ENCODE assay signal across 23 cellular contexts in the genomic region with DNA sequence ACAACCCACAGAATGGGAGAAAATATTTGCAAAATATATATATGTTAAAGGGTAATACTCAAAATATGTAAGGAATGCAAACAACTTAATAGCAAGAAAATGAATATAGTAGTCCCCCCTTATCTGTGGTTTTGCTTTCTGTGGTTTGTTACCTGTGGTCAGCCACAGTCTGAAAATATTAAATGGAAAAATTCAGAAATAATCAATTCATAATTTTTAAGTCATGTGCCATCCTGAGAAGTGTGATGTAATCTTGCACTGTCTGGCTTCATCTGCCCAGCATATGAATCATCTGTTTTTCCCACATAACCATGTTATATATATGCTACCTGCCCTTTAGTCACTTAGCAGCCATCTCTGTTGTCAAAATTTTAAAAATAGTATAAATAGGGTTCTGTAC. TPM values are rescaled to one million over a fixed set of nuclear protein-coding genes. Genes with fewer than 3 reads are reported as not detected.
DNase-seq lines count a peak whose midpoint lies in the region; ATAC-seq and TF ChIP-seq lines count a peak whose summit lies in the region.
"Had no signal": no experiment of that assay in that cellular context is flagged by ENCODE, and none has a peak within 500 bp of the region (broad histone marks: within the 10 kb centered on the region; RNA-seq: fewer than 3 reads in every experiment).

No MANE protein-coding gene starts in this region.

- no peaks in the 10 kb centered on the region for H3K4me1 Mint-ChIP-seq in activated T-helper 17 cell treated with anti-CD3 and anti-CD28 coated beads, Interleukin-2, amount 50 U/mL, for 72 hours
- H3K4me1 Mint-ChIP-seq: activated CD8-positive, alpha-beta memory T cell treated with anti-CD3 and anti-CD28 coated beads, Interleukin-2, amount 10 ng/mL, durations not matched to agents 7 days and 5 days; CD4-positive, alpha-beta memory T cell had no signal

- CTCF ChIA-PET in GM10248 (lab: Yijun Ruan, JAX): interaction anchor here (1.1 kb wide), 1 partner anchor 171 kb away, joined by 3 read pairs; no protein-coding TSS in a partner anchor

- no peaks in the 10 kb centered on the region for H3K4me1 ChIP-seq in left ventricle myocardium inferior
- H3K4me1 ChIP-seq: tibial artery had no signal

- H3K27ac ChIP-seq in left ventricle myocardium inferior (replicated peaks): no peak overlapping the region
- H3K27ac ChIP-seq: coronary artery, tibial artery had no signal

- peak; percentile 40 for DNase-seq in AG10803 (ENCODE audit: low read depth)
- peak; percentile 16 for DNase-seq in LHCN-M2 (ENCODE audit: low read depth)
- DNase-seq in astrocyte of the spinal cord (ENCODE audit: low read depth, low spot score): peak; percentile 41
- peak; percentile 53 for DNase-seq in fibroblast of villous mesenchyme (ENCODE audit: low read depth)
- DNase-seq in GM10248 (ENCODE audit: extremely low spot score): no peak
- no peak for DNase-seq in left ventricle myocardium inferior
- DNase-seq: activated CD8-positive, alpha-beta memory T cell treated with anti-CD3 and anti-CD28 coated beads, Interleukin-2, amount 10 ng/mL, durations not matched to agents 7 days and 5 days; amygdala; CD4-positive, alpha-beta memory T cell; GOT3; immature natural killer cell; NCI-H1930; NCI-H446 treated with DMSO at 0.1 percent for 48 hours; right cardiac atrium; stimulated activated naive B cell treated with anti-CD40 and anti-IgM and Interleukin-4, amounts not matched to agents 10 μg/mL and 1 μg/mL and 100 μg/mL, for 72 hours; T-helper 9 cell; tibial artery had no signal

- H3K36me3 Mint-ChIP-seq in activated T-helper 17 cell treated with anti-CD3 and anti-CD28 coated beads, Interleukin-2, amount 50 U/mL, for 72 hours (ENCODE audit: low read depth): no peaks in the 10 kb centered on the region
- H3K36me3 Mint-ChIP-seq: CD4-positive, alpha-beta memory T cell had no signal

- H3K9me3 Mint-ChIP-seq in activated T-helper 17 cell treated with anti-CD3 and anti-CD28 coated beads, Interleukin-2, amount 50 U/mL, for 72 hours: peaks cover 8% of the 10 kb centered on the region

- H3K36me3 ChIP-seq in left ventricle myocardium inferior: no peaks in the 10 kb centered on the region

- H3K9me3 ChIP-seq in left ventricle myocardium inferior (replicated peaks): peaks cover 30% of the 10 kb centered on the region

- in situ Hi-C loops in astrocyte of the spinal cord (cut with HindIII; ENCODE audit: low sequenced_read_pairs): no loop called here

- no peak overlapping the region for H3K27ac Mint-ChIP-seq in activated T-helper 17 cell treated with anti-CD3 and anti-CD28 coated beads, Interleukin-2, amount 50 U/mL, for 72 hours
- H3K27ac Mint-ChIP-seq: activated CD8-positive, alpha-beta memory T cell treated with anti-CD3 and anti-CD28 coated beads, Interleukin-2, amount 10 ng/mL, durations not matched to agents 7 days and 5 days; CD4-positive, alpha-beta memory T cell; immature natural killer cell; stimulated activated naive B cell treated with anti-CD40 and anti-IgM and Interleukin-4, amounts not matched to agents 10 μg/mL and 1 μg/mL and 100 μg/mL, for 72 hours had no signal

- ATAC-seq in activated T-helper 17 cell treated with anti-CD3 and anti-CD28 coated beads, Interleukin-2, amount 50 U/mL, for 72 hours (replicated peaks): no peak
- no peak for ATAC-seq in HG02678 (IDR thresholded peaks at IDR 0.05; ENCODE audit: unreplicated experiment)
- ATAC-seq: activated CD8-positive, alpha-beta memory T cell treated with anti-CD3 and anti-CD28 coated beads, Interleukin-2, amount 10 ng/mL, durations not matched to agents 7 days and 5 days; right cardiac atrium; stimulated activated naive B cell treated with anti-CD40 and anti-IgM and Interleukin-4, amounts not matched to agents 10 μg/mL and 1 μg/mL and 100 μg/mL, for 72 hours had no signal

- TF ChIP-seq CTCF in AG10803 (conservative IDR thresholded peaks at IDR 0.05; ENCODE audit: low read length): no peak
- no peak for TF ChIP-seq CTCF in astrocyte of the spinal cord (IDR thresholded peaks at IDR 0.05; ENCODE audit: low read depth, low read length)
- no peak for TF ChIP-seq CTCF in fibroblast of villous mesenchyme (IDR thresholded peaks at IDR 0.05; ENCODE audit: insufficient read depth, low read depth, low read length)
- no peak for TF ChIP-seq CTCF in GM10248 (IDR thresholded peaks at IDR 0.05; ENCODE audit: control extremely low read depth, extremely low read depth, low read depth, missing control alignments)
- no peak for TF ChIP-seq CTCF in left ventricle myocardium inferior (IDR thresholded peaks at IDR 0.05; ENCODE audit: borderline replicate concordance)

- no peak overlapping the region for H3K4me3 Mint-ChIP-seq in activated T-helper 17 cell treated with anti-CD3 and anti-CD28 coated beads, Interleukin-2, amount 50 U/mL, for 72 hours
- H3K4me3 Mint-ChIP-seq: activated CD8-positive, alpha-beta memory T cell treated with anti-CD3 and anti-CD28 coated beads, Interleukin-2, amount 10 ng/mL, durations not matched to agents 7 days and 5 days; CD4-positive, alpha-beta memory T cell; immature natural killer cell; stimulated activated naive B cell treated with anti-CD40 and anti-IgM and Interleukin-4, amounts not matched to agents 10 μg/mL and 1 μg/mL and 100 μg/mL, for 72 hours had no signal

- H3K27me3 ChIP-seq in left ventricle myocardium inferior (ENCODE audit: low read depth): no peaks in the 10 kb centered on the region
- H3K27me3 ChIP-seq: tibial artery had no signal

- H3K4me3 ChIP-seq in AG10803 (ENCODE audit: low read length): no peak overlapping the region
- no peak overlapping the region for H3K4me3 ChIP-seq in astrocyte of the spinal cord (ENCODE audit: low read depth, low read length)
- H3K4me3 ChIP-seq in fibroblast of villous mesenchyme (ENCODE audit: low read depth, low read length): no peak overlapping the region
- no peak overlapping the region for H3K4me3 ChIP-seq in left ventricle myocardium inferior
- H3K4me3 ChIP-seq: coronary artery, lung, tibial artery had no signal

- intact Hi-C loops in left ventricle myocardium inferior (cut with micrococcal nuclease): no loop called here

- H3K27me3 Mint-ChIP-seq in activated T-helper 17 cell treated with anti-CD3 and anti-CD28 coated beads, Interleukin-2, amount 50 U/mL, for 72 hours: peaks cover 29% of the 10 kb centered on the region

- POLR2A ChIA-PET in GM10248 (lab: Yijun Ruan, JAX): no interaction called here

RNA-seq across cellular contexts. Expression of gene CER1, which starts 11.7 kb away (rescaled TPM):
- total RNA-seq in LHCN-M2 (2014; rRNA removed): not detected in 2 replicates
- not detected for polyA plus RNA-seq in LHCN-M2 (2012)
- total RNA-seq in fibroblast of villous mesenchyme: not detected in 2 replicates
- total RNA-seq in activated T-helper 17 cell treated with anti-CD3 and anti-CD28 coated beads, Interleukin-2, amount 50 U/mL, for 72 hours: not detected
- total RNA-seq in left ventricle myocardium inferior: not detected
- total RNA-seq: activated CD8-positive, alpha-beta memory T cell treated with anti-CD3 and anti-CD28 coated beads, Interleukin-2, amount 10 ng/mL, durations not matched to agents 7 days and 5 days; CD4-positive, alpha-beta memory T cell; lung; myocyte; osteoblast; right cardiac atrium had no signal
- polyA plus RNA-seq: CD4-positive, alpha-beta memory T cell; immature natural killer cell; lung; right cardiac atrium had no signal

RNA-seq across cellular contexts. Expression of gene ZDHHC21, which starts 17.6 kb away (rescaled TPM):
- total RNA-seq in LHCN-M2 (2014; rRNA removed) (4.2 and 5.3 TPM in 2 replicates), fibroblast of villous mesenchyme (9.3 and 17.3 TPM in 2 replicates), left ventricle myocardium inferior (7.9 TPM)
- polyA plus RNA-seq in LHCN-M2 (2012): 1.4 TPM
- total RNA-seq in activated T-helper 17 cell treated with anti-CD3 and anti-CD28 coated beads, Interleukin-2, amount 50 U/mL, for 72 hours: 10 to 100 TPM in 1 of 2 donors, 1 to 10 TPM in 1; 6.6 to 11.2 TPM

Comparison
In these comparisons a context has a peak if more than half of its experiments do, and no peak if none do; other contexts are left out.
1. DNase-seq: peak in AG10803 (single experiment), LHCN-M2 (single experiment), astrocyte of the spinal cord (single experiment) and fibroblast of villous mesenchyme (single experiment); none in GM10248 (single experiment) and left ventricle myocardium inferior (single experiment).